20 cellular contexts compared by ENCODE assay signal in the genomic region with DNA sequence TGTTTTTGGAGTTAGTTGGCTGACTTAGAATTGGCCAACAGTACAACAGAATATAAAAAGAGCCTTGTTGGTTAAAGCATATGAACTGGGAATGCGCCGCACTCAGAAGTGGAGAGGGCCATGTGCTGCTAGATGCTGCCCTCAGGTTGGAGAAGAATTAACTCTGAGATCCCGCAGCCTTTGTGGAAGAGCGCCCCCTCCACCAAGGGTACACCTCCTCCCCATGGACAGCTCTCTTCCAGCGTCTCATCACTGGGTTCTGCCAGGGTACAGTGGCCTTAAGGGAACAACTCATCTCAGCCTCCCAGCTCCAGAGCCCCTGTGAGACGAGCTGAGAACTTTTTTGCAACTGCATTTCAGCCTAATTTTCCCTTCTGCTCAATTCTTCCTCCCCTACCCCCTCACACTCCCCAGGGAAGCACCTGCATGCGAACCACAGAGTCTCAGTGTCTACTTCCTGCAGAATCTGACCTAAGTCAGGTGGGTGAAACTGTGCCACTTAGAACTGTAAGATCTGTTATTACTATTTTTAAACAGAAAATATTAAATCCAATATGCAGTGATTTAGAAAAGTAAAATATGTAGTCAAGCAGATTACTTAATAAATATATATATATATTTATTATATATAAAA.
"Had no signal": no experiment of that assay in that cellular context is flagged by ENCODE, and none has a peak within 500 bp of the region (broad histone marks: within the 10 kb centered on the region; RNA-seq: fewer than 3 reads in every experiment).

No MANE protein-coding gene starts in this region.

- DNase-seq: activated B cell treated with CpG ODN at 0.5 μM for 24 hours; activated CD4-positive, alpha-beta memory T cell treated with anti-CD3 and anti-CD28 coated beads, Interleukin-2, amount 10 ng/mL, durations not matched to agents 7 days and 5 days; activated CD4-positive, alpha-beta T cell treated with anti-CD3 and anti-CD28 coated beads for 4 hours; activated CD8-positive, alpha-beta memory T cell treated with anti-CD3 and anti-CD28 coated beads, Interleukin-2, amount 10 ng/mL, durations not matched to agents 7 days and 5 days; activated naive CD4-positive, alpha-beta T cell treated with Interleukin-2 at 50 U/mL for 16 hours; activated naive CD8-positive, alpha-beta T cell treated with anti-CD3 and anti-CD28 coated beads, Interleukin-2, amount 50 U/mL, for 24 hours; aorta; brain microvascular endothelial cell; central memory CD4-positive, alpha-beta T cell; dorsolateral prefrontal cortex; erythroblast; foreskin melanocyte; hypothalamus; kidney glomerular epithelial cell; left ventricle myocardium superior; mucosa of descending colon; naive B cell; transverse colon; uterus had no signal

- ATAC-seq: activated CD8-positive, alpha-beta memory T cell treated with anti-CD3 and anti-CD28 coated beads, Interleukin-2, amount 10 ng/mL, durations not matched to agents 7 days and 5 days; activated naive CD8-positive, alpha-beta T cell treated with anti-CD3 and anti-CD28 coated beads, Interleukin-2, amount 50 U/mL, for 24 hours; activated T-helper 17 cell treated with anti-CD3 and anti-CD28 coated beads, Interleukin-2, amount 50 U/mL, for 72 hours; left ventricle myocardium superior; mucosa of descending colon had no signal
